9 cellular contexts compared by ENCODE assay signal in genomic region chr21:36069713-36070573, GRCh38. TPM values are rescaled to one million over a fixed set of nuclear protein-coding genes. Genes with fewer than 3 reads are reported as not detected.
DNase-seq lines count a peak whose midpoint lies in the region; ATAC-seq, FAIRE-seq and TF ChIP-seq lines count a peak whose summit lies in the region.
"Had no signal": no experiment of that assay in that cellular context is flagged by ENCODE, and none has a peak within 500 bp of the region (broad histone marks: within the 10 kb centered on the region; RNA-seq: fewer than 3 reads in every experiment).

TSS of gene CBR1 (plus strand) at chr21:36070024. CDS start at chr21:36070116, 92 bp downstream.

- TF ChIP-seq RAD21 in A549 (conservative IDR thresholded peaks at IDR 0.05 in 1 of 2, IDR thresholded peaks at IDR 0.05 in 1 of 2), result no peak

- TF ChIP-seq CTCF in A549 (IDR thresholded peaks at IDR 0.05) (no peak), kidney (IDR thresholded peaks at IDR 0.05; ENCODE audit: borderline replicate concordance, extremely low read depth, insufficient read depth) (no peak)

- peak; percentile 65 to 94 for DNase-seq in A549 (ENCODE audit: low read depth in 1 of 2, low spot score in 1 of 2)
- peak; percentile 97 for DNase-seq in NCI-H345 (lab: John Stamatoyannopoulos, UW)
- peak; percentile 94 for DNase-seq in activated CD4-positive, alpha-beta T cell treated with anti-CD3 and anti-CD28 coated beads for 36 hours
- DNase-seq in cerebellum (ENCODE audit: low spot score), result peak; percentile 96
- peak; percentile 98 for DNase-seq in kidney
- DNase-seq in stimulated activated CD4-positive, alpha-beta T cell treated with anti-CD3 and anti-CD28 coated beads, Interleukin-15, amount 100 ng/mL, for 1 hour (ENCODE audit: low read depth in 1 of 2, low spot score in 1 of 2), result peak; percentile 75 to 82

- H3K9me3 ChIP-seq in A549 (peaks cover 10% of the 10 kb centered on the region), kidney (ENCODE audit: control insufficient read depth in 1 of 2, low read length in 2 of 2) (peaks cover 0 to 8% of the 10 kb centered on the region in 2 donors)

- ATAC-seq in A549 (peak; percentile 98 to 99), GM18870 (IDR thresholded peaks at IDR 0.05; ENCODE audit: unreplicated experiment) (peak; percentile 61), HG03135 (IDR thresholded peaks at IDR 0.05; ENCODE audit: unreplicated experiment) (peak; percentile 97)
- ATAC-seq in activated CD4-positive, alpha-beta T cell treated with anti-CD3 and anti-CD28 coated beads for 36 hours, result peak; percentile 98

- H3K4me1 Mint-ChIP-seq in activated CD4-positive, alpha-beta T cell treated with anti-CD3 and anti-CD28 coated beads for 36 hours, result peaks cover 41% of the 10 kb centered on the region

- H3K4me3 ChIP-seq in A549, result peak within 1 kb of the TSS; percentile 94
- peak within 1 kb of the TSS; percentile 77 to 81 for H3K4me3 ChIP-seq in kidney (ENCODE audit: low read length in 2 of 2)

- H3K9me3 Mint-ChIP-seq in activated CD4-positive, alpha-beta T cell treated with anti-CD3 and anti-CD28 coated beads for 36 hours (ENCODE audit: low read depth), result peaks cover 6% of the 10 kb centered on the region

- POLR2A ChIA-PET in A549 (lab: Yijun Ruan, JAX), result interaction anchor here (0.6 to 2.8 kb wide), 6 partner anchors 8 to 258 kb away, joined by 3 to 56 read pairs (median 4); partner anchors contain the start of gene SETD4
- POLR2A ChIA-PET in activated CD4-positive, alpha-beta T cell treated with anti-CD3 and anti-CD28 coated beads for 36 hours (lab: Charles Lee), result interaction anchor here (1.6 kb wide), 1 partner anchor 10 kb away, joined by 13 read pairs; the partner anchor contains the start of gene SETD4

- intact Hi-C loops in activated CD4-positive, alpha-beta T cell treated with anti-CD3 and anti-CD28 coated beads for 36 hours (cut with DNase I, micrococcal nuclease), result loop anchor here (1.0 to 10.0 kb wide), 6 partner anchors 10 to 1453 kb away; partner anchors contain the start of genes SETD4 (in 2 of the 2), DOP1B (in 1 of the 2), DYRK1A (in 1 of the 2) and MORC3 (in 1 of the 2)
- intact Hi-C loops in kidney (cut with DNase I), result no loop called here

- H3K36me3 ChIP-seq in kidney (ENCODE audit: control insufficient read depth in 1 of 2, insufficient read depth in 2 of 2, low read length in 2 of 2), result peaks cover 2 to 8% of the 10 kb centered on the region in 2 donors

- 4% methylated on average over 8 of the region's 71 CpGs for WGBS in A549 (ENCODE audit: missing lambda C conversion rate)

- peak within 1 kb of the TSS; percentile 88 for H3K27ac Mint-ChIP-seq in activated CD4-positive, alpha-beta T cell treated with anti-CD3 and anti-CD28 coated beads for 36 hours

- FAIRE-seq in A549 (lab: Jason Lieb, UNC), result no peak
- peak; percentile 8 for FAIRE-seq in kidney (lab: Jason Lieb, UNC)
- FAIRE-seq: G401.6 had no signal

- TF ChIP-seq EP300 in A549 (IDR thresholded peaks at IDR 0.05), result no peak

- no peaks in the 10 kb centered on the region for H3K27me3 Mint-ChIP-seq in activated CD4-positive, alpha-beta T cell treated with anti-CD3 and anti-CD28 coated beads for 36 hours

- H3K9ac ChIP-seq in kidney (ENCODE audit: low read length in 2 of 2), result peak within 1 kb of the TSS; percentile 69 to 77

- CTCF ChIA-PET in A549 (lab: Yijun Ruan, JAX), result interaction anchor here (0.7 to 0.8 kb wide), 2 partner anchors 10 to 15 kb away, joined by 3 read pairs; partner anchors contain the start of gene SETD4
- CTCF ChIA-PET in activated CD4-positive, alpha-beta T cell treated with anti-CD3 and anti-CD28 coated beads for 36 hours (lab: Charles Lee), result interaction anchor here (0.6 to 2.1 kb wide), 11 partner anchors 9 to 303 kb away, joined by 3 to 9 read pairs (median 4); partner anchors contain the start of gene SETD4

- H3K27ac ChIP-seq in A549 (peak within 1 kb of the TSS; percentile 94 to 95), kidney (ENCODE audit: low read depth in 2 of 2, low read length in 2 of 2) (peak within 1 kb of the TSS; percentile 65 to 89)

- H3K4me1 ChIP-seq in A549 (peaks cover 32% of the 10 kb centered on the region), kidney (ENCODE audit: control insufficient read depth in 1 of 2, insufficient read depth in 1 of 2, low read depth in 1 of 2, low read length in 2 of 2) (peaks cover 13 to 17% of the 10 kb centered on the region in 2 donors)

- H3K4me3 Mint-ChIP-seq in activated CD4-positive, alpha-beta T cell treated with anti-CD3 and anti-CD28 coated beads for 36 hours, result peak within 1 kb of the TSS; percentile 83

- peak within 1 kb of the TSS; percentile 76 for H3K4me2 ChIP-seq in A549

- peaks cover 33% of the 10 kb centered on the region for H3K36me3 Mint-ChIP-seq in activated CD4-positive, alpha-beta T cell treated with anti-CD3 and anti-CD28 coated beads for 36 hours (ENCODE audit: low read depth)

- TF ChIP-seq POLR2A in A549 (IDR thresholded peaks at IDR 0.05; ENCODE audit: low read length), result peak; percentile 83

TF ChIP-seq in A549, 52 proteins besides CTCF, POLR2A, EP300 and RAD21 (continues in another document):
- peak; percentile 51; the same call in 1 of the 2 replicates for TF ChIP-seq RNF2 (IDR thresholded peaks at IDR 0.05; ENCODE audit: borderline replicate concordance, low read depth)
- 0 out of 2 replicates have a peak, but pooled peaks have one; percentile 9 for TF ChIP-seq KDM1A (IDR thresholded peaks at IDR 0.05; ENCODE audit: low read depth)
- TF ChIP-seq FOSL2 (IDR thresholded peaks at IDR 0.05), result no peak
- no peak for TF ChIP-seq FOSL2 (CRISPR knock-in tag; IDR thresholded peaks at IDR 0.05)
- peak; percentile 40; the same call in 1 of the 2 replicates for TF ChIP-seq ATOH8 (CRISPR knock-in tag; IDR thresholded peaks at IDR 0.05; ENCODE audit: low read depth)
- TF ChIP-seq EHF (CRISPR knock-in tag; IDR thresholded peaks at IDR 0.05), result no peak
- peak; percentile 61; the same call in 1 of the 2 replicates for TF ChIP-seq HOXB13 (CRISPR knock-in tag; IDR thresholded peaks at IDR 0.05; ENCODE audit: low read depth)
- TF ChIP-seq RFX5 (IDR thresholded peaks at IDR 0.05), result no peak
- TF ChIP-seq E2F6 (IDR thresholded peaks at IDR 0.05; ENCODE audit: borderline replicate concordance, low read depth), result peak; percentile 51
- TF ChIP-seq JUN (IDR thresholded peaks at IDR 0.05), result peak; percentile 52 to 82; a peak in 4 of 5 replicates
- no peak for TF ChIP-seq HES2 (IDR thresholded peaks at IDR 0.05)
- TF ChIP-seq BCL3 (IDR thresholded peaks at IDR 0.05), result 0 out of 3 replicates have a peak, but pooled peaks have one; percentile 48
- no peak for TF ChIP-seq NPAS2 (CRISPR knock-in tag; IDR thresholded peaks at IDR 0.05; ENCODE audit: borderline replicate concordance)
- peak; percentile 95 for TF ChIP-seq USF2 (IDR thresholded peaks at IDR 0.05)
- peak; percentile 95 for TF ChIP-seq MAFK (IDR thresholded peaks at IDR 0.05; ENCODE audit: partially characterized antibody)
- 0 out of 2 replicates have a peak, but pooled peaks have one; percentile 37 for TF ChIP-seq FOXS1 (CRISPR knock-in tag; IDR thresholded peaks at IDR 0.05)
- peak; percentile 59 for TF ChIP-seq NFE2L2 (conservative IDR thresholded peaks at IDR 0.05; ENCODE audit: low read length)
- peak; percentile 56; the same call in 1 of the 2 replicates for TF ChIP-seq PHF8 (IDR thresholded peaks at IDR 0.05; ENCODE audit: borderline replicate concordance, low read depth)

RNA-seq across cellular contexts. Expression of gene CBR1, which starts in this region (rescaled TPM):
- polyA plus RNA-seq in A549 (2011; rRNA removed) (154 and 165 TPM in 2 replicates), A549 (2017; fragmentation: RNase III; extraction: RNeasy Plus Mini Kit Qiagen cat#74134 plus additional on column Dnase treatment) (203 to 211 TPM (median 208 TPM) in 3 replicates), kidney (ENCODE audit: insufficient read depth, low read depth, low replicate concordance) (379 TPM)
- polyA plus RNA-seq in A549 (2012; cell fraction: cytosol; rRNA removed), result 591 and 681 TPM in 2 replicates
- 542 and 726 TPM in 2 replicates for polyA plus RNA-seq in A549 (2012; cell fraction: nucleus; rRNA removed)
- polyA minus RNA-seq in A549 (2011; rRNA and poly(A)+ RNA removed), result 60.1 and 60.6 TPM in 2 replicates
- 10 to 100 TPM; 48.6 to 54.1 TPM for total RNA-seq in activated CD4-positive, alpha-beta T cell treated with anti-CD3 and anti-CD28 coated beads for 36 hours
- total RNA-seq in cerebellum (11.1 TPM), kidney (94.3 TPM)

Comparison
In these comparisons a context has a peak if more than half of its experiments do, and no peak if none do; other contexts are left out.
1. Peak in every context shown above with its lines: DNase-seq, ATAC-seq, H3K4me3 ChIP-seq and H3K27ac ChIP-seq.